Comparison of ENCODE assay signal across 22 cellular contexts in the genomic region with DNA sequence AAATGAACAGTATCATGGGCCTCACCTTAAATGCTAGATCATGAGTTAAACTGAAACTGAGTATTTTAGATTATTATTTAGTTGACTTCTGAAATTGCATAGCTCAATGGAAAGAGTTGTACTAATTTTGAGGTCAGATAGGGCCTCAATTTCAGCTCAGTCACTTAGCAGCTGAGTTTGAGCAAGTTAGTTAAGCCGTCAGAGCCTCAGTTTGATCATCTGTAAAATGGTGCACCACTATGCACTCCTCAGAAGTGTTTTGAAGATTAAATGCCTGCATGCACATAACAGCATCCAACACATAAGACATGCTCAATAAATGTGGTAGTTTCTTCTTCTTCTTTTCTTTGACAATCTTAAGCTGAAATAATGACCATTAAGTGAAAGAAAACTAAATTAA. TPM values are rescaled to one million over a fixed set of nuclear protein-coding genes. Genes with fewer than 3 reads are reported as not detected.
DNase-seq lines count a peak whose midpoint lies in the region; ATAC-seq, FAIRE-seq and TF ChIP-seq lines count a peak whose summit lies in the region.
"Had no signal": no experiment of that assay in that cellular context is flagged by ENCODE, and none has a peak within 500 bp of the region (broad histone marks: within the 10 kb centered on the region; RNA-seq: fewer than 3 reads in every experiment).

No MANE protein-coding gene starts in this region.

- peak; percentile 41 to 49 for ATAC-seq in activated CD4-positive, CD25-positive, alpha-beta regulatory T cell treated with anti-CD3 and anti-CD28 coated beads, Interleukin-2, amount 50 U/mL, for 24 hours
- ATAC-seq in HG02885 (IDR thresholded peaks at IDR 0.05; ENCODE audit: poor library complexity, unreplicated experiment) (peak; percentile 44), K562 (no peak)

- no peaks in the 10 kb centered on the region for H3K79me2 ChIP-seq in K562 (ENCODE audit: control insufficient read depth, insufficient read depth, low read length)

- no peak overlapping the region for H3K27ac ChIP-seq in K562 (ENCODE audit: extremely low read depth, low read depth, low read length)
- H3K27ac ChIP-seq: 22Rv1; BLaER1 treated with 17β-estradiol and CSF1 and Interleukin-3, amounts not matched to agents 10 nM and 100 nM; GM23248 had no signal

- CTCF ChIA-PET in K562 (lab: Yijun Ruan, JAX; ENCODE audit: low intra/inter-chr PET ratio): no interaction called here

- no peak for DNase-seq in activated CD4-positive, CD25-positive, alpha-beta regulatory T cell treated with anti-CD3 and anti-CD28 coated beads, Interleukin-2, amount 50 U/mL, for 72 hours
- DNase-seq in K562 (ENCODE audit: extremely low read depth in 1 of 4, low spot score in 3 of 4) (no peak), NCI-H2081 treated with DMSO at 0.1 percent for 48 hours (lab: John Stamatoyannopoulos, UW) (no peak), islet precursor cell (no peak)
- DNase-seq: CD4-positive, alpha-beta T cell; CD8-positive, alpha-beta memory T cell; DMS 273 treated with DMSO at 0.1 percent for 48 hours; DMS79; EL; GDM1; GM23248; H7; HCEC 1CT had no signal

- no TSS peak for BruUV-seq in K562 (replicated peaks; lab: Mats Ljungman, UMichigan)

- H3K4me1 ChIP-seq in K562 (replicated peaks in 1 of 2; ENCODE audit: control insufficient read depth in 2 of 2, insufficient read depth in 2 of 2, low read length in 2 of 2): peaks cover 0 to 12% of the 10 kb centered on the region in 2 experiments; a peak in 3 of 5 replicates

- TF ChIP-seq POLR2A in K562 (conservative IDR thresholded peaks at IDR 0.05): no peak

- POLR2A ChIA-PET in K562 (lab: Yijun Ruan, JAX): interaction anchor here (1.0 to 1.2 kb wide), 2 partner anchors 10 to 42 kb away, joined by 4 read pairs; partner anchors contain the start of gene SLC40A1

- H3K4me2 ChIP-seq in K562 (ENCODE audit: insufficient read depth, low read length): no peak overlapping the region
- H3K4me2 ChIP-seq: BLaER1 treated with 17β-estradiol and CSF1 and Interleukin-3, amounts not matched to agents 10 nM and 100 nM had no signal

- H3K9ac ChIP-seq in K562 (ENCODE audit: insufficient read depth in 1 of 2, low read depth in 2 of 2, low read length in 2 of 2): no peak overlapping the region
- H3K9ac ChIP-seq: BLaER1 treated with 17β-estradiol and CSF1 and Interleukin-3, amounts not matched to agents 10 nM and 100 nM; GM23248 had no signal

- H3K27me3 ChIP-seq in K562 (ENCODE audit: control insufficient read depth in 2 of 2, insufficient read depth in 2 of 2, low read length in 2 of 2): no peaks in the 10 kb centered on the region
- H3K27me3 ChIP-seq: BLaER1 treated with 17β-estradiol and CSF1 and Interleukin-3, amounts not matched to agents 10 nM and 100 nM had no signal

- no peaks in the 10 kb centered on the region for H3K36me3 ChIP-seq in K562 (ENCODE audit: control insufficient read depth, insufficient read depth, low read length)
- H3K36me3 ChIP-seq: BLaER1 treated with 17β-estradiol and CSF1 and Interleukin-3, amounts not matched to agents 10 nM and 100 nM had no signal

- no peak overlapping the region for H2AFZ ChIP-seq in K562 (ENCODE audit: low read depth, low read length)
- H2AFZ ChIP-seq: GM23248 had no signal

- no peak overlapping the region for H3K4me3 ChIP-seq in K562
- H3K4me3 ChIP-seq: BLaER1 treated with 17β-estradiol and CSF1 and Interleukin-3, amounts not matched to agents 10 nM and 100 nM; GM23248 had no signal

- no peaks in the 10 kb centered on the region for H3K9me1 ChIP-seq in K562 (ENCODE audit: control insufficient read depth, insufficient read depth, low read length)

- TF ChIP-seq EP300 in K562 (IDR thresholded peaks at IDR 0.05; ENCODE audit: low read length): no peak

- 78% methylated on average over 1 of the region's 1 CpG for WGBS in K562 (ENCODE audit: insufficient coverage, low coverage, missing lambda C conversion rate)

- in situ Hi-C loops in K562 (cut with MboI): no loop called here

- intact Hi-C loops in K562 (cut with micrococcal nuclease): no loop called here

- no peak for FAIRE-seq in K562 (lab: Jason Lieb, UNC)
- FAIRE-seq: A204.1, D721Med, GM12891, GM19239, H1 had no signal

- no peak for TF ChIP-seq RAD21 in K562 (CRISPR knock-in tag; conservative IDR thresholded peaks at IDR 0.05 in 1 of 2, IDR thresholded peaks at IDR 0.05 in 1 of 2)

- no peaks in the 10 kb centered on the region for H4K20me1 ChIP-seq in K562 (replicated peaks; ENCODE audit: control insufficient read depth, insufficient read depth, low read length)
- H4K20me1 ChIP-seq: BLaER1 treated with 17β-estradiol and CSF1 and Interleukin-3, amounts not matched to agents 10 nM and 100 nM had no signal

- H3K9me3 ChIP-seq in K562 (replicated peaks; ENCODE audit: control insufficient read depth, insufficient read depth, low read depth, low read length): no peaks in the 10 kb centered on the region
- H3K9me3 ChIP-seq: BLaER1 treated with 17β-estradiol and CSF1 and Interleukin-3, amounts not matched to agents 10 nM and 100 nM had no signal

- no peak for TF ChIP-seq CTCF in K562 (IDR thresholded peaks at IDR 0.05 in 2 of 3, conservative IDR thresholded peaks at IDR 0.05 in 1 of 3; ENCODE audit: insufficient read depth in 2 of 3, low read depth in 1 of 3, low read length in 3 of 3)

TF ChIP-seq in K562, 482 proteins besides CTCF, POLR2A, EP300 and RAD21 (continues in another document):
- peak; percentile 30 to 59; a peak in 3 of 4 replicates for TF ChIP-seq KDM1A (IDR thresholded peaks at IDR 0.05)

RNA-seq across cellular contexts. Expression of gene ASNSD1, which starts 38.2 kb away (rescaled TPM):
- total RNA-seq in K562 (2011; cell fraction: chromatin; rRNA removed; ENCODE audit: low replicate concordance): 9.2 and 28.4 TPM in 2 replicates
- total RNA-seq in K562 (2011; cell fraction: nucleolus; rRNA removed): 6.0 and 7.0 TPM in 2 replicates
- 10.2 and 10.3 TPM in 2 replicates for total RNA-seq in K562 (2011; cell fraction: nucleoplasm; rRNA removed)
- total RNA-seq in K562 (2014; rRNA removed): 25.1 and 26.9 TPM in 2 replicates
- total RNA-seq in K562 (2014; rRNA removed; fragmentation: Illumina TruSeq; extraction: Trizol): 41.2 and 47.2 TPM in 2 replicates
- 40.1 and 40.5 TPM in 2 replicates for total RNA-seq in K562 (2015; rRNA removed; fragmentation: Illumina TruSeq; extraction: Trizol)
- 23.9 and 27.0 TPM in 2 replicates for total RNA-seq in K562 (2021)
- 19.1 and 31.7 TPM in 2 replicates for polyA plus RNA-seq in K562 (2011; rRNA removed)
- 3.4 and 9.2 TPM in 2 replicates for polyA plus RNA-seq in K562 (2011; cell fraction: cytosol; rRNA removed)
- polyA plus RNA-seq in K562 (2011; cell fraction: nucleus; rRNA removed): 5.1 and 7.2 TPM in 2 replicates
- 17.7 and 21.5 TPM in 2 replicates for polyA plus RNA-seq in K562 (2012)
- polyA plus RNA-seq in K562 (2014; fragmentation: Illumina TruSeq; extraction: Trizol): 33.6 and 46.5 TPM in 2 replicates
- polyA plus RNA-seq in K562 (2014; fragmentation: Nextera tagmentation; extraction: Ambion mirVana): 10 to 100 TPM; 38.3 to 56.4 TPM
- polyA plus RNA-seq in K562 (2014; rRNA removed): 28.4 and 30.3 TPM in 2 replicates
- polyA minus RNA-seq in K562 (2011; rRNA and poly(A)+ RNA removed): 40.6 and 40.8 TPM in 2 replicates
- polyA minus RNA-seq in K562 (2011; cell fraction: cytosol; rRNA and poly(A)+ RNA removed): 32.7 and 48.7 TPM in 2 replicates
- polyA minus RNA-seq in K562 (2011; cell fraction: nucleus; rRNA and poly(A)+ RNA removed): 7.0 and 13.2 TPM in 2 replicates

RNA-seq across cellular contexts. Expression of gene SLC40A1, which starts 42.5 kb away (rescaled TPM):
- 68.8 and 93.7 TPM in 2 replicates for total RNA-seq in K562 (2011; cell fraction: chromatin; rRNA removed; ENCODE audit: low replicate concordance)
- 41.2 and 67.8 TPM in 2 replicates for total RNA-seq in K562 (2011; cell fraction: nucleolus; rRNA removed)
- 71.1 and 83.7 TPM in 2 replicates for total RNA-seq in K562 (2011; cell fraction: nucleoplasm; rRNA removed)
- total RNA-seq in K562 (2014; rRNA removed): 61.3 and 64.9 TPM in 2 replicates
- 71.2 and 79.7 TPM in 2 replicates for total RNA-seq in K562 (2014; rRNA removed; fragmentation: Illumina TruSeq; extraction: Trizol)
- 87.6 and 95.9 TPM in 2 replicates for total RNA-seq in K562 (2015; rRNA removed; fragmentation: Illumina TruSeq; extraction: Trizol)
- total RNA-seq in K562 (2021): 44.1 and 47.8 TPM in 2 replicates
- 29.8 and 53.5 TPM in 2 replicates for polyA plus RNA-seq in K562 (2011; rRNA removed)
- polyA plus RNA-seq in K562 (2011; cell fraction: cytosol; rRNA removed): 30.2 and 32.8 TPM in 2 replicates
- polyA plus RNA-seq in K562 (2011; cell fraction: nucleus; rRNA removed): 56.2 and 99.4 TPM in 2 replicates
- polyA plus RNA-seq in K562 (2012): 26.8 and 44.9 TPM in 2 replicates
- 60.6 and 65.1 TPM in 2 replicates for polyA plus RNA-seq in K562 (2014; fragmentation: Illumina TruSeq; extraction: Trizol)
- 10 to 100 TPM; 53.3 to 54.9 TPM for polyA plus RNA-seq in K562 (2014; fragmentation: Nextera tagmentation; extraction: Ambion mirVana)
- 41.0 and 42.2 TPM in 2 replicates for polyA plus RNA-seq in K562 (2014; rRNA removed)
- polyA minus RNA-seq in K562 (2011; rRNA and poly(A)+ RNA removed): 62.5 and 95.5 TPM in 2 replicates
- polyA minus RNA-seq in K562 (2011; cell fraction: cytosol; rRNA and poly(A)+ RNA removed): 15.3 and 44.3 TPM in 2 replicates
- 67.9 and 73.3 TPM in 2 replicates for polyA minus RNA-seq in K562 (2011; cell fraction: nucleus; rRNA and poly(A)+ RNA removed)
- total RNA-seq: GM23248, H1 had no signal

RNA-seq across cellular contexts. Expression of gene ANKAR, which starts 51.4 kb away (rescaled TPM):
- total RNA-seq in K562 (2011; cell fraction: chromatin; rRNA removed; ENCODE audit: low replicate concordance): 1.1 and 1.5 TPM in 2 replicates
- 0.33 and 0.39 TPM in 2 replicates for total RNA-seq in K562 (2011; cell fraction: nucleolus; rRNA removed)
- 1.2 and 1.8 TPM in 2 replicates for total RNA-seq in K562 (2011; cell fraction: nucleoplasm; rRNA removed)
- total RNA-seq in K562 (2014; rRNA removed): 0.14 and 0.29 TPM in 2 replicates
- 0.44 and 0.73 TPM in 2 replicates for total RNA-seq in K562 (2014; rRNA removed; fragmentation: Illumina TruSeq; extraction: Trizol)
- total RNA-seq in K562 (2015; rRNA removed; fragmentation: Illumina TruSeq; extraction: Trizol): 0.51 and 0.68 TPM in 2 replicates
- 0.49 and 0.74 TPM in 2 replicates for total RNA-seq in K562 (2021)
- polyA plus RNA-seq in K562 (2011; rRNA removed): 0.47 and 0.52 TPM in 2 replicates
- 0.06 and 0.07 TPM in 2 replicates for polyA plus RNA-seq in K562 (2011; cell fraction: cytosol; rRNA removed)
- 0.41 and 0.59 TPM in 2 replicates for polyA plus RNA-seq in K562 (2011; cell fraction: nucleus; rRNA removed)
- polyA plus RNA-seq in K562 (2012): 0.22 and 0.58 TPM in 2 replicates
- polyA plus RNA-seq in K562 (2014; fragmentation: Illumina TruSeq; extraction: Trizol): 0.21 and 0.60 TPM in 2 replicates
- polyA plus RNA-seq in K562 (2014; fragmentation: Nextera tagmentation; extraction: Ambion mirVana): under 1 TPM; 0.27 to 0.39 TPM
- polyA plus RNA-seq in K562 (2014; rRNA removed): 0.04 and 0.23 TPM in 2 replicates
- 1.2 and 1.6 TPM in 2 replicates for polyA minus RNA-seq in K562 (2011; rRNA and poly(A)+ RNA removed)
- 0.57 TPM in 1 of 2 replicates, not detected in the other for polyA minus RNA-seq in K562 (2011; cell fraction: cytosol; rRNA and poly(A)+ RNA removed)
- polyA minus RNA-seq in K562 (2011; cell fraction: nucleus; rRNA and poly(A)+ RNA removed): 0.54 and 1.6 TPM in 2 replicates
